ENCODE assay signal across 8 cellular contexts in the genomic region with DNA sequence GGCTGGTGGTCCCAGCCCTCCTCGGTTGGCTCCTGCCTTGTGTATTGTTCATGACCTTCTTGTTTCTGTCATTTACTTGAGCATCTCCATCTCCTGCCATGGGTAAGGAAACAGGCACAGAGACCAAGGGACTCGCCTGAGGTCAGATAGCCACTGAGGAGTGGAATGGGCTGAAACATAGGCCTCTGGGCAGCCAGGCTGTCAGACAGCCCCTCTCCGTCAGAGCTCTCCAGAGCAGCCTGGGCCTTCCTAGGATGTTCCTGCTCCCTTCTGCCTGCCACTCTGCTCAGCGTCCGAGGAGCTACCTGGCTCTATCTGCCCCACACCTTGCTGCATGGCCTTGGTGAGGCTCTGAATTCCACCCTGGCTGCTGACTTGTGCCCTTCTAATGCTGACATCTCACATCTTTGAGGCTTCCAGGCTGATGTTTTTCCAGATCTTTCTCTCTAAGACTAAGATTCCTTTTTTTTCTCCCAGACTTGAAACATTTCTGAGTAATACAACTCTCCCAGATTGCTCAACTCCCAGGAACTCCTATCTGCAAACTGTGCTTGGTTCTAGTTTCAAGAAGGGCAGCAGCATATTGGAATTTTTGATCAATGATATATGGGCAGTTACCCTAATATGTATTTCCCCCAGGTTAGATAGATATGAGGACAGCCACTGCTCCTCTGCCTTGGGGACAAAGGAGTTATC.
DNase-seq lines count a peak whose midpoint lies in the region; ATAC-seq and TF ChIP-seq lines count a peak whose summit lies in the region.

No MANE protein-coding gene starts in this region.

- CTCF ChIA-PET in HEK293 (lab: Yijun Ruan, JAX) = interaction anchor here (1.0 kb wide), 1 partner anchor 25 kb away, joined by 3 read pairs; no protein-coding TSS in a partner anchor

- H3K9me3 ChIP-seq in HEK293 (ENCODE audit: control insufficient read depth, insufficient read depth, low read depth, low read length) (no peaks in the 10 kb centered on the region), left lung (no peaks in the 10 kb centered on the region), neuronal stem cell (replicated peaks in 1 of 2; ENCODE audit: control insufficient read depth in 2 of 2, insufficient read depth in 1 of 2, low read depth in 1 of 2, low read length in 2 of 2) (no peaks in the 10 kb centered on the region)

- DNase-seq in caudate nucleus (lab: John Stamatoyannopoulos, UW) (no peak), left lung (peak in 1 of 2 donors; percentile 32), substantia nigra (lab: John Stamatoyannopoulos, UW) (no peak), islet precursor cell (no peak), HPDE6-E6E7 (ENCODE audit: extremely low spot score) (no peak), neuronal stem cell (ENCODE audit: low spot score) (no peak)
- DNase-seq in activated CD8-positive, alpha-beta memory T cell treated with anti-CD3 and anti-CD28 coated beads for 24 hours = no peak

- H3K27me3 ChIP-seq in left lung (no peaks in the 10 kb centered on the region), neuronal stem cell (ENCODE audit: control insufficient read depth in 3 of 3, insufficient read depth in 3 of 3, low read depth in 1 of 3, low read length in 3 of 3) (peaks cover 0 to 63% (median 0%) of the 10 kb centered on the region in 3 experiments)

- H3K4me1 ChIP-seq in HEK293 (ENCODE audit: control insufficient read depth, insufficient read depth, low read length) (peaks cover 25% of the 10 kb centered on the region), left lung (peaks cover 42 to 62% of the 10 kb centered on the region in 2 donors), neuronal stem cell (ENCODE audit: control insufficient read depth in 2 of 2, insufficient read depth in 1 of 2, low read depth in 1 of 2, low read length in 2 of 2) (no peaks in the 10 kb centered on the region)

- H2BK5ac ChIP-seq in neuronal stem cell (ENCODE audit: low read length) = no peak overlapping the region

- no peak overlapping the region for H3K18ac ChIP-seq in neuronal stem cell (ENCODE audit: low read length)

- WGBS in neuronal stem cell (ENCODE audit: extremely low coverage in 2 of 2, insufficient read length in 2 of 2, insufficient replicate concordance in 1 of 2), 2 donors = no CpG with 5 or more reads among the region's 5 CpGs

- H2BK12ac ChIP-seq in neuronal stem cell (ENCODE audit: low read length) = no peak overlapping the region

- no peak overlapping the region for H3K14ac ChIP-seq in neuronal stem cell (ENCODE audit: low read length)

- no peak overlapping the region for H3K9ac ChIP-seq in neuronal stem cell (ENCODE audit: low read depth, low read length, poor library complexity)

- no peak overlapping the region for H2AFZ ChIP-seq in neuronal stem cell (ENCODE audit: low read length)

- intact Hi-C loops in left lung (cut with DNase I) = no loop called here

- H3K36me3 ChIP-seq in HEK293 (ENCODE audit: control insufficient read depth in 2 of 2, insufficient read depth in 1 of 2, low read length in 2 of 2) = no peaks in the 10 kb centered on the region
- H3K36me3 ChIP-seq in left lung = no peaks in the 10 kb centered on the region
- H3K36me3 ChIP-seq in neuronal stem cell (replicated peaks in 1 of 2; ENCODE audit: control insufficient read depth in 2 of 2, insufficient read depth in 2 of 2, low read length in 2 of 2) = no peaks in the 10 kb centered on the region

- H3K27ac ChIP-seq in HEK293 (ENCODE audit: extremely low read depth, low read depth, low read length) (peak overlapping the region; percentile 26; the same call in 1 of the 2 replicates), caudate nucleus (ENCODE audit: low read depth, low read length) (peak overlapping the region; percentile 58), left lung (peak overlapping the region; percentile 69 to 90), substantia nigra (ENCODE audit: low read depth, low read length, poor library complexity, severe bottlenecking) (peak overlapping the region; percentile 18), neuronal stem cell (replicated peaks; ENCODE audit: low read length) (no peak overlapping the region)

- H3K79me1 ChIP-seq in neuronal stem cell (ENCODE audit: low read depth, low read length) = no peaks in the 10 kb centered on the region

- H2BK120ac ChIP-seq in neuronal stem cell (ENCODE audit: low read depth, low read length) = no peak overlapping the region

- H2BK15ac ChIP-seq in neuronal stem cell (ENCODE audit: low read length) = no peak overlapping the region

- no peak overlapping the region for H3K4me2 ChIP-seq in neuronal stem cell (ENCODE audit: insufficient read depth, low read length, poor library complexity, severe bottlenecking)

- no peak overlapping the region for H4K91ac ChIP-seq in neuronal stem cell (ENCODE audit: low read depth, low read length, poor library complexity)

- H3K23ac ChIP-seq in neuronal stem cell (ENCODE audit: low read depth, low read length, poor library complexity) = no peak overlapping the region

- POLR2A ChIA-PET in HEK293 (lab: Yijun Ruan, JAX) = no interaction called here

- H3K4me3 ChIP-seq in HEK293 (ENCODE audit: low read depth, low read length) = no peak overlapping the region
- no peak overlapping the region for H3K4me3 ChIP-seq in left lung
- no peak overlapping the region for H3K4me3 ChIP-seq in neuronal stem cell (ENCODE audit: low read length in 2 of 2)

- ATAC-seq in left lung = peak; percentile 13

- no peak overlapping the region for H2AK5ac ChIP-seq in neuronal stem cell (ENCODE audit: low read depth, low read length)

- H3K4ac ChIP-seq in neuronal stem cell (ENCODE audit: low read length) = no peak overlapping the region

- TF ChIP-seq CTCF in HEK293 (tag by site-specific recombination; IDR thresholded peaks at IDR 0.05) (no peak), left lung (IDR thresholded peaks at IDR 0.05) (no peak)

- no peak overlapping the region for H4K8ac ChIP-seq in neuronal stem cell (ENCODE audit: low read depth, low read length)

TF ChIP-seq in HEK293, 187 proteins besides CTCF, POLR2A, EP300 and RAD21:
- TF ChIP-seq, protein P1, sequence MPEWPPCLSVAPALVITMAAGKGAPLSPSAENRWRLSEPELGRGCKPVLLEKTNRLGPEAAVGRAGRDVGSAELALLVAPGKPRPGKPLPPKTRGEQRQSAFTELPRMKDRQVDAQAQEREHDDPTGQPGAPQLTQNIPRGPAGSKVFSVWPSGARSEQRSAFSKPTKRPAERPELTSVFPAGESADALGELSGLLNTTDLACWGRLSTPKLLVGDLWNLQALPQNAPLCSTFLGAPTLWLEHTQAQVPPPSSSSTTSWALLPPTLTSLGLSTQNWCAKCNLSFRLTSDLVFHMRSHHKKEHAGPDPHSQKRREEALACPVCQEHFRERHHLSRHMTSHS (tag by site-specific recombination; IDR thresholded peaks at IDR 0.05) = no peak
- TF ChIP-seq ZFP37 (tag by site-specific recombination; IDR thresholded peaks at IDR 0.05) (no peak), ZBTB17 (tag by site-specific recombination; IDR thresholded peaks at IDR 0.05) (0 out of 2 replicates have a peak, but pooled peaks have one; percentile 1), ZNF677 (tag by site-specific recombination; IDR thresholded peaks at IDR 0.05) (no peak), SETDB1 (IDR thresholded peaks at IDR 0.05; ENCODE audit: insufficient read length, low read length) (no peak), KLF10 (tag by site-specific recombination; IDR thresholded peaks at IDR 0.05) (no peak), YY1 (tag by site-specific recombination; IDR thresholded peaks at IDR 0.05) (no peak), ZNF2 (tag by site-specific recombination; IDR thresholded peaks at IDR 0.05) (no peak)
TF ChIP-seq in HEK293: peak in this region for 1.
